Comparison of ENCODE assay signal across 8 cellular contexts in genomic region chr6:68635706-68636513, GRCh38. TPM values are rescaled to one million over a fixed set of nuclear protein-coding genes. Genes with fewer than 3 reads are reported as not detected.
DNase-seq lines count a peak whose midpoint lies in the region; ATAC-seq and TF ChIP-seq lines count a peak whose summit lies in the region.

No MANE protein-coding gene starts in this region.

- ATAC-seq in HG03342 (IDR thresholded peaks at IDR 0.05; ENCODE audit: unreplicated experiment): no peak

- H3K4me3 ChIP-seq in WI38 (ENCODE audit: low read depth, low read length): peak overlapping the region; percentile 58

- no peak for TF ChIP-seq CTCF in WI38 (IDR thresholded peaks at IDR 0.05; ENCODE audit: low read depth, low read length)

- DNase-seq in AG20443 (ENCODE audit: low spot score) (peak; percentile 32), H4 (ENCODE audit: low spot score) (peak; percentile 12), glomerular visceral epithelial cell (ENCODE audit: extremely low spot score) (peak; percentile 48), pons (ENCODE audit: low spot score) (peak; percentile 85), SHP77 treated with DMSO at 0.1 percent for 48 hours (lab: John Stamatoyannopoulos, UW) (no peak), SIG-M5 (lab: John Stamatoyannopoulos, UW) (no peak)

RNA-seq across cellular contexts. Expression of gene ADGRB3, which starts 0.8 kb away (rescaled TPM):
- total RNA-seq in H4 (2014; rRNA removed; shearing (Covaris generic)): 0.79 and 1.1 TPM in 2 replicates

Comparison
In these comparisons a context has a peak if more than half of its experiments do, and no peak if none do; other contexts are left out.
1. DNase-seq: peak in AG20443 (single experiment), H4 (single experiment), glomerular visceral epithelial cell (single experiment) and pons (single experiment); none in SHP77 treated with DMSO at 0.1 percent for 48 hours (single experiment) and SIG-M5 (single experiment).